15 cellular contexts compared by ENCODE assay signal in the genomic region with DNA sequence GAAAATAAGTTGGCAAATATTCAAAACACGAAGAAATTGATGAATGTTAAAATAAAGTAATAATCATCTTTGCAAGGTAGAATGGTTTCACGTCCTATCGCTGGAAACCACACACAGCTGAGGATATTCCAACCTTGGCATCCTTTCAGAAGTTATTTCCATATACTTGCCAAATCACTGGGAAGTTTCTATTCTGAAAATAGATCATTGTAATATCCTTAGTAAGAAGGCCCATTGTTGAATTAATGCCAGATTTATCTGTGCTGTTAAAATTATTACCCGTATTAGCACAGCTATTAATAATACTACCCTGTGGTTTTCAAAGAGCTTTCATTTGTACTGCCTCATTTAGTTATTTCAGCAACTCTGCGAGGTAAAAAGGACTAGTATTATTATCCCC.
DNase-seq lines count a peak whose midpoint lies in the region; ATAC-seq and TF ChIP-seq lines count a peak whose summit lies in the region.
"Had no signal": no experiment of that assay in that cellular context is flagged by ENCODE, and none has a peak within 500 bp of the region (broad histone marks: within the 10 kb centered on the region; RNA-seq: fewer than 3 reads in every experiment).

No MANE protein-coding gene starts in this region.

- no peaks in the 10 kb centered on the region for H3K27me3 ChIP-seq in right atrium auricular region
- no peaks in the 10 kb centered on the region for H3K27me3 ChIP-seq in breast epithelium

- DNase-seq in Right ventricle myocardium superior: no peak
- no peak for DNase-seq in right atrium auricular region (ENCODE audit: low spot score)
- DNase-seq in NCI-H446 treated with DMSO at 0.1 percent for 48 hours (lab: John Stamatoyannopoulos, UW): peak; percentile 97
- no peak for DNase-seq in left ventricle myocardium superior
- no peak for DNase-seq in breast epithelium (ENCODE audit: low spot score in 2 of 2)
- DNase-seq in DMS 273 treated with DMSO at 0.1 percent for 48 hours (lab: John Stamatoyannopoulos, UW): no peak
- DNase-seq: CD4-positive, alpha-beta T cell; DMS153; DMS79 treated with DMSO at 0.1 percent for 48 hours; EL; GDM1; HCEC 1CT; HFFc6 had no signal

- H3K4me3 ChIP-seq in right atrium auricular region (no peak overlapping the region), breast epithelium (no peak overlapping the region)

- H3K36me3 ChIP-seq in right atrium auricular region (no peaks in the 10 kb centered on the region), breast epithelium (no peaks in the 10 kb centered on the region)

- H3K9me3 ChIP-seq in right atrium auricular region (no peaks in the 10 kb centered on the region), breast epithelium (no peaks in the 10 kb centered on the region)

- TF ChIP-seq CTCF in right atrium auricular region (IDR thresholded peaks at IDR 0.05): no peak
- no peak for TF ChIP-seq CTCF in breast epithelium (IDR thresholded peaks at IDR 0.05)

- intact Hi-C loops in Right ventricle myocardium superior (cut with DNase I): no loop called here
- intact Hi-C loops in left ventricle myocardium superior (cut with micrococcal nuclease): no loop called here
- intact Hi-C loops in breast epithelium (cut with DNase I; ENCODE audit: low total_unique reads): no loop called here

- ATAC-seq in Right ventricle myocardium superior (ENCODE audit: poor library complexity) (peak; percentile 88), left ventricle myocardium superior (peak; percentile 84), GM19452 (IDR thresholded peaks at IDR 0.05; ENCODE audit: unreplicated experiment) (no peak)
- ATAC-seq: HepG2 had no signal

- H3K27ac ChIP-seq in right atrium auricular region (peak overlapping the region in 1 of 2 donors; percentile 42), breast epithelium (no peak overlapping the region)

- H3K4me1 ChIP-seq in right atrium auricular region (peaks cover 0 to 8% of the 10 kb centered on the region in 2 donors), breast epithelium (no peaks in the 10 kb centered on the region)

- no peak for TF ChIP-seq POLR2A in breast epithelium (IDR thresholded peaks at IDR 0.05)
